27 cellular contexts compared by ENCODE assay signal in the genomic region with DNA sequence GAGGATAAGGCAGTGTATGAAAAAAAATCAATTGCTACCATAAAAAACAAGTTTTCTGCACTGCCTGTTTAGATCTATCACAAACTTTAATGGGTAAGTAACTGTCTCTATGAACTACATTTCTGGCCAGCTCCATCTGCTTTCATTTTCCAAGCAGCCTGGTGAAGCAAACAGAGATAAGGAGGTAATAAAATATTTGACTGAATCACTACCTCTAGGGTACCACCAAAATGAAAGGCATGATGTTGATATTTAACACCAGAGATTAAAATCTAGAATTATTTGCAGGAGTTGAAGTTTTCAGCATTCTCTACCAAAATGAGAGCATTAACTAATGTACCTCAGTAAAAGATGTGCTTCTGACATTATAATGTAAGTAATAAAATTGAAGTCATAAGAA.
"Had no signal": no experiment of that assay in that cellular context is flagged by ENCODE, and none has a peak within 500 bp of the region (broad histone marks: within the 10 kb centered on the region; RNA-seq: fewer than 3 reads in every experiment).

No MANE protein-coding gene starts in this region.

- FAIRE-seq: astrocyte, urothelium cell line had no signal

- H2AFZ ChIP-seq: hepatocyte, neural progenitor cell had no signal

- H3K4me1 ChIP-seq: adrenal gland, foreskin keratinocyte, left lung, neural progenitor cell, sigmoid colon, transverse colon had no signal

- H3K4me3 ChIP-seq: adrenal gland, hepatocyte, left lung, neural progenitor cell, sigmoid colon, smooth muscle cell, transverse colon had no signal

- H3K9me3 ChIP-seq: adrenal gland, sigmoid colon, transverse colon had no signal

- H3K27ac ChIP-seq: adrenal gland, epithelial cell of prostate, foreskin keratinocyte, hepatocyte, left lung, neural progenitor cell, sigmoid colon, transverse colon had no signal

- H3K36me3 ChIP-seq: adrenal gland, left lung, neural progenitor cell, sigmoid colon, transverse colon had no signal

- H3K9ac ChIP-seq: neural progenitor cell had no signal

- H3K79me2 ChIP-seq: hepatocyte had no signal

- DNase-seq: activated B cell treated with CpG ODN at 0.5 μM for 24 hours; activated CD4-positive, alpha-beta T cell treated with anti-CD3 and anti-CD28 coated beads for 36 hours; activated CD4-positive, alpha-beta T cell treated with anti-CD3 and anti-CD28 coated beads, Interleukin-2, amount 50 U/mL, for 4 hours; activated CD8-positive, alpha-beta memory T cell treated with anti-CD3 and anti-CD28 coated beads for 24 hours; activated CD8-positive, alpha-beta memory T cell treated with anti-CD3 and anti-CD28 coated beads, Interleukin-2, amount 50 U/mL, for 4 hours; activated T-cell treated with anti-CD3 and anti-CD28 coated beads, Interleukin-2, amount 50 U/mL, for 24 hours; adrenal gland; cerebellar nuclear complex; cortex of kidney; immature natural killer cell; left lung; mammary epithelial cell; naive thymus-derived CD8-positive, alpha-beta T cell; posterior cingulate gyrus; sigmoid colon; stimulated activated CD4-positive, alpha-beta T cell treated with anti-CD3 and anti-CD28 coated beads, Interleukin-15, amount 100 ng/mL, for 24 hours; stimulated activated naive B cell treated with anti-CD40 and anti-IgM and Interleukin-4, amounts not matched to agents 10 μg/mL and 1 μg/mL and 100 μg/mL, for 72 hours; transverse colon had no signal

- H3K4me2 ChIP-seq: hepatocyte, neural progenitor cell, smooth muscle cell had no signal

- ATAC-seq: activated CD4-positive, alpha-beta T cell treated with anti-CD3 and anti-CD28 coated beads for 36 hours; activated naive CD4-positive, alpha-beta T cell treated with anti-CD3 and anti-CD28 coated beads, Interleukin-2, amount 50 U/mL, for 72 hours; activated T-helper 17 cell treated with anti-CD3 and anti-CD28 coated beads, Interleukin-2, amount 50 U/mL, for 72 hours; foreskin keratinocyte; left lung; naive thymus-derived CD8-positive, alpha-beta T cell; stimulated activated naive B cell treated with anti-CD40 and anti-IgM and Interleukin-4, amounts not matched to agents 10 μg/mL and 1 μg/mL and 100 μg/mL, for 72 hours had no signal

- H3K27me3 ChIP-seq: adrenal gland, foreskin keratinocyte, hepatocyte, left lung, neural progenitor cell, sigmoid colon, transverse colon had no signal
